In genomic region chr1:167703557-167703956, GRCh38 we compare ENCODE assay signal across 31 cellular contexts. TPM values are rescaled to one million over a fixed set of nuclear protein-coding genes. Genes with fewer than 3 reads are reported as not detected.
A peak's percentile ranks its signal among the peaks of the same experiment; 100 is the strongest.
DNase-seq lines count a peak whose midpoint lies in the region; ATAC-seq and TF ChIP-seq lines count a peak whose summit lies in the region.
"Had no signal": no experiment of that assay in that cellular context is flagged by ENCODE, and none has a peak within 500 bp of the region (broad histone marks: within the 10 kb centered on the region; RNA-seq: fewer than 3 reads in every experiment).

No MANE protein-coding gene starts in this region.

- peak overlapping the region; percentile 32 for H3K27ac Mint-ChIP-seq in activated naive CD4-positive, alpha-beta T cell treated with anti-CD3 and anti-CD28 coated beads, Interleukin-2, amount 50 U/mL, for 24 hours
- peak overlapping the region; percentile 60 for H3K27ac Mint-ChIP-seq in activated B cell treated with CpG ODN at 0.5 μM for 24 hours
- H3K27ac Mint-ChIP-seq in memory B cell, result peak overlapping the region; percentile 23
- peak overlapping the region; percentile 28 to 74 for H3K27ac Mint-ChIP-seq in stimulated activated naive CD8-positive, alpha-beta T cell treated with anti-CD3 and anti-CD28 coated beads, Interleukin-15, amount 100 ng/mL, for 72 hours

- DNase-seq in activated naive CD4-positive, alpha-beta T cell (lab: John Stamatoyannopoulos, UW), result no peak
- DNase-seq in activated B cell treated with CpG ODN at 0.5 μM for 24 hours, result no peak
- no peak for DNase-seq in memory B cell (ENCODE audit: low spot score in 2 of 2)
- no peak for DNase-seq in stimulated activated naive CD8-positive, alpha-beta T cell treated with anti-CD3 and anti-CD28 coated beads, Interleukin-15, amount 100 ng/mL, for 72 hours
- DNase-seq in cortex of kidney (lab: John Stamatoyannopoulos, UW), result no peak
- DNase-seq: activated CD8-positive, alpha-beta T cell treated with anti-CD3 and anti-CD28 coated beads, Interleukin-2, amount 10 ng/mL, durations not matched to agents 7 days and 5 days; activated gamma-delta T cell; activated T-cell treated with anti-CD3 and anti-CD28 coated beads for 4 hours; AML-193; body of pancreas; COR-L47; esophagus squamous epithelium; foreskin keratinocyte; head of caudate nucleus; KG1; kidney; left ventricle myocardium superior; NCI-H1105 treated with DMSO at 0.1 percent for 48 hours; NCI-H2029; NCI-H524 treated with DMSO at 0.1 percent for 48 hours; NK-92 treated with Interleukin-12 subunit alpha and Interleukin-12 subunit beta, amount 100 ng/mL, for 24 hours; nucleus accumbens; psoas muscle; stimulated activated CD4-positive, alpha-beta T cell treated with anti-CD3 and anti-CD28 coated beads, Interleukin-4, amount 100 ng/mL, for 24 hours; T-helper 1 cell had no signal

- POLR2A ChIA-PET in activated B cell treated with CpG ODN at 0.5 μM for 24 hours (lab: Charles Lee), result interaction anchor here (0.5 to 1.8 kb wide), 2 partner anchors 12 to 35 kb away, joined by 4 to 8 read pairs; no protein-coding TSS in a partner anchor

- CTCF ChIA-PET in activated B cell treated with CpG ODN at 0.5 μM for 24 hours (lab: Charles Lee), result interaction anchor here (1.2 to 2.7 kb wide), 2 partner anchors 16 to 103 kb away, joined by 3 to 10 read pairs; no protein-coding TSS in a partner anchor

- intact Hi-C loops in activated B cell treated with CpG ODN at 0.5 μM for 24 hours (cut with micrococcal nuclease), result no loop called here

- H3K27me3 Mint-ChIP-seq in activated naive CD4-positive, alpha-beta T cell treated with anti-CD3 and anti-CD28 coated beads, Interleukin-2, amount 50 U/mL, for 24 hours, result no peaks in the 10 kb centered on the region
- H3K27me3 Mint-ChIP-seq in activated B cell treated with CpG ODN at 0.5 μM for 24 hours (no peaks in the 10 kb centered on the region), memory B cell (no peaks in the 10 kb centered on the region)
- H3K27me3 Mint-ChIP-seq in stimulated activated naive CD8-positive, alpha-beta T cell treated with anti-CD3 and anti-CD28 coated beads, Interleukin-15, amount 100 ng/mL, for 72 hours, result no peaks in the 10 kb centered on the region

- TF ChIP-seq CTCF in activated B cell treated with CpG ODN at 0.5 μM for 24 hours (IDR thresholded peaks at IDR 0.05), result no peak

- ATAC-seq in activated B cell treated with CpG ODN at 0.5 μM for 24 hours (ENCODE audit: low read depth) (no peak), memory B cell (ENCODE audit: low read depth) (no peak), GM21447 (IDR thresholded peaks at IDR 0.05; ENCODE audit: unreplicated experiment) (no peak), GM19324 (IDR thresholded peaks at IDR 0.05; ENCODE audit: low FRiP score, unreplicated experiment) (no peak)
- no peak for ATAC-seq in stimulated activated naive CD8-positive, alpha-beta T cell treated with anti-CD3 and anti-CD28 coated beads, Interleukin-15, amount 100 ng/mL, for 72 hours
- ATAC-seq: A549; activated CD8-positive, alpha-beta T cell treated with anti-CD3 and anti-CD28 coated beads, Interleukin-2, amount 10 ng/mL, durations not matched to agents 7 days and 5 days; body of pancreas; foreskin keratinocyte; GM12878; left ventricle myocardium superior; psoas muscle; sciatic nerve had no signal

- no peaks in the 10 kb centered on the region for H3K9me3 Mint-ChIP-seq in activated naive CD4-positive, alpha-beta T cell treated with anti-CD3 and anti-CD28 coated beads, Interleukin-2, amount 50 U/mL, for 24 hours
- H3K9me3 Mint-ChIP-seq in activated B cell treated with CpG ODN at 0.5 μM for 24 hours (no peaks in the 10 kb centered on the region), memory B cell (no peaks in the 10 kb centered on the region)
- no peaks in the 10 kb centered on the region for H3K9me3 Mint-ChIP-seq in stimulated activated naive CD8-positive, alpha-beta T cell treated with anti-CD3 and anti-CD28 coated beads, Interleukin-15, amount 100 ng/mL, for 72 hours

- H3K4me3 Mint-ChIP-seq in activated naive CD4-positive, alpha-beta T cell treated with anti-CD3 and anti-CD28 coated beads, Interleukin-2, amount 50 U/mL, for 24 hours, result no peak overlapping the region
- H3K4me3 Mint-ChIP-seq in activated B cell treated with CpG ODN at 0.5 μM for 24 hours, result no peak overlapping the region
- no peak overlapping the region for H3K4me3 Mint-ChIP-seq in memory B cell
- no peak overlapping the region for H3K4me3 Mint-ChIP-seq in stimulated activated naive CD8-positive, alpha-beta T cell treated with anti-CD3 and anti-CD28 coated beads, Interleukin-15, amount 100 ng/mL, for 72 hours
- H3K4me3 Mint-ChIP-seq: activated CD8-positive, alpha-beta T cell treated with anti-CD3 and anti-CD28 coated beads, Interleukin-2, amount 10 ng/mL, durations not matched to agents 7 days and 5 days had no signal

- H3K4me1 Mint-ChIP-seq in activated naive CD4-positive, alpha-beta T cell treated with anti-CD3 and anti-CD28 coated beads, Interleukin-2, amount 50 U/mL, for 24 hours, result peaks cover 20% of the 10 kb centered on the region
- H3K4me1 Mint-ChIP-seq in activated B cell treated with CpG ODN at 0.5 μM for 24 hours (peaks cover 69% of the 10 kb centered on the region), memory B cell (peaks cover 49% of the 10 kb centered on the region)
- peaks cover 22% of the 10 kb centered on the region for H3K4me1 Mint-ChIP-seq in stimulated activated naive CD8-positive, alpha-beta T cell treated with anti-CD3 and anti-CD28 coated beads, Interleukin-15, amount 100 ng/mL, for 72 hours

- H3K36me3 Mint-ChIP-seq in activated naive CD4-positive, alpha-beta T cell treated with anti-CD3 and anti-CD28 coated beads, Interleukin-2, amount 50 U/mL, for 24 hours, result peaks cover 21% of the 10 kb centered on the region
- H3K36me3 Mint-ChIP-seq in activated B cell treated with CpG ODN at 0.5 μM for 24 hours (ENCODE audit: low read depth) (peaks cover 88% of the 10 kb centered on the region), memory B cell (peaks cover 42% of the 10 kb centered on the region)

RNA-seq across cellular contexts. Expression of gene MPZL1, which starts 18.2 kb away (rescaled TPM):
- total RNA-seq in activated B cell treated with CpG ODN at 0.5 μM for 24 hours, result 27.2 and 27.4 TPM in 2 replicates
